2 cellular contexts compared by ENCODE assay signal in genomic region chr12:112382866-112383265, GRCh38.
TF ChIP-seq lines count a peak whose summit lies in the region.

No MANE protein-coding gene starts in this region.

TF ChIP-seq in SK-N-SH, 30 proteins besides CTCF, POLR2A, EP300 and RAD21 (continued from another document):
- TF ChIP-seq USF2 (IDR thresholded peaks at IDR 0.05; ENCODE audit: borderline replicate concordance, low read depth, low read length) (no peak), MEF2A (IDR thresholded peaks at IDR 0.05; ENCODE audit: borderline replicate concordance, low read depth) (no peak), USF1 (IDR thresholded peaks at IDR 0.05; ENCODE audit: borderline replicate concordance, low read depth) (no peak), FOXM1 (IDR thresholded peaks at IDR 0.05; ENCODE audit: low read depth) (no peak), TAF1 (IDR thresholded peaks at IDR 0.05; ENCODE audit: borderline replicate concordance, low read depth, low read length) (no peak), RXRA (IDR thresholded peaks at IDR 0.05; ENCODE audit: borderline replicate concordance, low read depth) (no peak), SMC3 (IDR thresholded peaks at IDR 0.05; ENCODE audit: low read depth, low read length) (no peak), NRF1 (IDR thresholded peaks at IDR 0.05; ENCODE audit: low read depth, low read length) (no peak), CHD2 (IDR thresholded peaks at IDR 0.05; ENCODE audit: low read length, partially characterized antibody) (no peak), GABPA (IDR thresholded peaks at IDR 0.05; ENCODE audit: low read depth) (no peak)

TF ChIP-seq in SK-N-SH treated with all-trans-retinoic acid at 6 μM for 48 hours, 23 proteins besides CTCF, POLR2A, EP300 and RAD21 (continued from another document):
- TF ChIP-seq TSHZ2 (CRISPR knock-in tag; IDR thresholded peaks at IDR 0.05) = no peak
